In the genomic region with DNA sequence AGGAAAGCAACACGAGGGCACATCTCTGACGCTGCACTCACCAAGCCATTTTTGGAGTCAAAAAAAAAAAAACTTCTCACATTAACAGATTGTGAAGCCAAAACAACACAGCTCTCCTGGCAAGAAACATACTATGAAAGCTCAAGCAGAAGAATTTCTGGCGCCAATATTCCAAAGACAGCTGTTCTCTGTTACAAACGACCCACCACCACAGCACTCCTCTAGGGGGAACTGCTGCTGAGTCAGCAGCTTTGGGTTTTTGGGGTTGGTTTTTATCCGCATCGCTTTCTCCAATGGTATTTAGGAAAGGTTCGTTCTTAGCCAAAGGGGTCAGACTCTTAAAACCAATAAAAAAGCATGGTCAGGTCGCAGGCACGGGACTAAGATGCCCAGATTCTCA, we compare ENCODE assay signal across 21 cellular contexts.
"Had no signal": no experiment of that assay in that cellular context is flagged by ENCODE, and none has a peak within 500 bp of the region (broad histone marks: within the 10 kb centered on the region; RNA-seq: fewer than 3 reads in every experiment).

No MANE protein-coding gene starts in this region.

- ATAC-seq: activated CD4-positive, CD25-positive, alpha-beta regulatory T cell treated with anti-CD3 and anti-CD28 coated beads, Interleukin-2, amount 50 U/mL, for 24 hours; activated CD8-positive, alpha-beta T cell treated with anti-CD3 and anti-CD28 coated beads, Interleukin-2, amount 10 ng/mL, durations not matched to agents 7 days and 5 days; activated naive CD8-positive, alpha-beta T cell treated with anti-CD3 and anti-CD28 coated beads, Interleukin-2, amount 50 U/mL, for 24 hours; left ventricle myocardium superior; naive thymus-derived CD4-positive, alpha-beta T cell had no signal

- H3K4me3 ChIP-seq: colonic mucosa, tibial nerve had no signal

- H3K4me1 ChIP-seq: colonic mucosa, tibial nerve had no signal

- H3K36me3 ChIP-seq: brain microvascular endothelial cell, colonic mucosa, neutrophil, tibial nerve had no signal

- DNase-seq: activated CD4-positive, alpha-beta T cell treated with anti-CD3 and anti-CD28 coated beads, Interleukin-2, amount 10 ng/mL, durations not matched to agents 7 days and 5 days; activated CD8-positive, alpha-beta T cell treated with anti-CD3 and anti-CD28 coated beads, Interleukin-2, amount 10 ng/mL, durations not matched to agents 7 days and 5 days; activated naive CD4-positive, alpha-beta T cell treated with anti-CD3 and anti-CD28 coated beads for 36 hours; activated naive CD8-positive, alpha-beta T cell treated with anti-CD3 and anti-CD28 coated beads, Interleukin-2, amount 50 U/mL, for 24 hours; activated T-cell treated with anti-CD3 and anti-CD28 coated beads, Interleukin-2, amount 50 U/mL, for 24 hours; brain microvascular endothelial cell; colonic mucosa; erythroblast; foreskin melanocyte; glutamatergic neuron; hypothalamus; left ventricle myocardium superior; naive thymus-derived CD4-positive, alpha-beta T cell; retina; stimulated activated CD4-positive, alpha-beta T cell treated with anti-CD3 and anti-CD28 coated beads, Interleukin-12 subunit alpha, Interleukin-12 subunit beta, amount 100 ng/mL, for 4 hours; stimulated activated CD4-positive, alpha-beta T cell treated with anti-CD3 and anti-CD28 coated beads, Interleukin-1b, Interleukin-23, amount 100 ng/mL, for 48 hours; stimulated activated naive CD4-positive, alpha-beta T cell treated with Interleukin-2 at 50 U/mL for 16 hours; substantia nigra had no signal

- H3K9me3 ChIP-seq: colonic mucosa, neutrophil, tibial nerve had no signal

- H3K27ac ChIP-seq: brain microvascular endothelial cell, colonic mucosa, neutrophil, tibial nerve had no signal

- H3K27me3 ChIP-seq: brain microvascular endothelial cell, colonic mucosa, neutrophil, tibial nerve had no signal
